Comparison of ENCODE assay signal across 29 cellular contexts in genomic region chr14:99043756-99044155, GRCh38.
"Had no signal": no experiment of that assay in that cellular context is flagged by ENCODE, and none has a peak within 500 bp of the region (broad histone marks: within the 10 kb centered on the region; RNA-seq: fewer than 3 reads in every experiment).

No MANE protein-coding gene starts in this region.

- H3K27me3 ChIP-seq: ascending aorta, breast epithelium, cardiac muscle cell, esophagus muscularis mucosa, foreskin keratinocyte, gastrocnemius medialis had no signal

- DNase-seq: activated CD4-positive, alpha-beta memory T cell treated with anti-CD3 and anti-CD28 coated beads for 36 hours; activated CD4-positive, alpha-beta T cell treated with anti-CD3 and anti-CD28 coated beads for 36 hours; activated CD4-positive, alpha-beta T cell treated with anti-CD3 and anti-CD28 coated beads, Interleukin-2, amount 10 ng/mL, durations not matched to agents 24 days and 14 days; activated CD4-positive, CD25-positive, alpha-beta regulatory T cell; activated CD4-positive, CD25-positive, alpha-beta regulatory T cell treated with anti-CD3 and anti-CD28 coated beads, Interleukin-2, amount 50 U/mL, for 72 hours; activated CD8-positive, alpha-beta memory T cell treated with anti-CD3 and anti-CD28 coated beads, Interleukin-2, amount 10 ng/mL, durations not matched to agents 7 days and 5 days; activated CD8-positive, alpha-beta memory T cell treated with anti-CD3 and anti-CD28 coated beads, Interleukin-2, amount 50 U/mL, for 4 hours; activated CD8-positive, alpha-beta T cell treated with anti-CD3 and anti-CD28 coated beads, Interleukin-2, amount 10 ng/mL, durations not matched to agents 7 days and 5 days; activated gamma-delta T cell; activated naive CD4-positive, alpha-beta T cell; activated naive CD4-positive, alpha-beta T cell treated with anti-CD3 and anti-CD28 coated beads, Interleukin-2, amount 10 ng/mL, durations not matched to agents 7 days and 5 days; activated T-cell treated with anti-CD3 and anti-CD28 coated beads, Interleukin-2, amount 50 U/mL, for 72 hours; dorsolateral prefrontal cortex; effector memory CD4-positive, alpha-beta T cell; erythroblast; foreskin keratinocyte; gastrocnemius medialis; glutamatergic neuron; T-helper 2 cell had no signal

- H3K4me3 ChIP-seq: ascending aorta, breast epithelium, cardiac muscle cell, dorsolateral prefrontal cortex, esophagus muscularis mucosa, gastrocnemius medialis had no signal

- H3K4me1 ChIP-seq: esophagus muscularis mucosa, foreskin keratinocyte, gastrocnemius medialis had no signal

- H3K9me3 Mint-ChIP-seq: activated CD4-positive, alpha-beta memory T cell treated with anti-CD3 and anti-CD28 coated beads for 36 hours; activated naive CD8-positive, alpha-beta T cell treated with anti-CD3 and anti-CD28 coated beads, Interleukin-2, amount 10 ng/mL, durations not matched to agents 7 days and 5 days; central memory CD8-positive, alpha-beta T cell; dendritic cell treated with granulocyte-macrophage colony-stimulating factor and Interleukin-4, amounts not matched to agents 40 ng/mL and 50 ng/mL, for 4 days had no signal

- ATAC-seq: activated CD4-positive, alpha-beta T cell treated with anti-CD3 and anti-CD28 coated beads for 36 hours; activated CD8-positive, alpha-beta memory T cell treated with anti-CD3 and anti-CD28 coated beads, Interleukin-2, amount 10 ng/mL, durations not matched to agents 7 days and 5 days; activated CD8-positive, alpha-beta T cell treated with anti-CD3 and anti-CD28 coated beads, Interleukin-2, amount 10 ng/mL, durations not matched to agents 7 days and 5 days; activated naive CD4-positive, alpha-beta T cell treated with anti-CD3 and anti-CD28 coated beads, Interleukin-2, amount 50 U/mL, for 72 hours; activated T-cell treated with anti-CD3 and anti-CD28 coated beads, Interleukin-2, amount 50 U/mL, for 72 hours; foreskin keratinocyte; gastrocnemius medialis had no signal

- H3K4me3 Mint-ChIP-seq: activated CD4-positive, alpha-beta memory T cell treated with anti-CD3 and anti-CD28 coated beads for 36 hours; activated CD4-positive, alpha-beta T cell treated with anti-CD3 and anti-CD28 coated beads for 36 hours; activated CD4-positive, alpha-beta T cell treated with anti-CD3 and anti-CD28 coated beads, Interleukin-2, amount 10 ng/mL, durations not matched to agents 24 days and 14 days; activated CD8-positive, alpha-beta memory T cell treated with anti-CD3 and anti-CD28 coated beads, Interleukin-2, amount 10 ng/mL, durations not matched to agents 7 days and 5 days; activated CD8-positive, alpha-beta T cell treated with anti-CD3 and anti-CD28 coated beads, Interleukin-2, amount 10 ng/mL, durations not matched to agents 7 days and 5 days; activated naive CD4-positive, alpha-beta T cell treated with anti-CD3 and anti-CD28 coated beads, Interleukin-2, amount 10 ng/mL, durations not matched to agents 7 days and 5 days; activated naive CD8-positive, alpha-beta T cell treated with anti-CD3 and anti-CD28 coated beads, Interleukin-2, amount 10 ng/mL, durations not matched to agents 7 days and 5 days; activated T-cell treated with anti-CD3 and anti-CD28 coated beads, Interleukin-2, amount 50 U/mL, for 24 hours; activated T-cell treated with anti-CD3 and anti-CD28 coated beads, Interleukin-2, amount 50 U/mL, for 72 hours; central memory CD8-positive, alpha-beta T cell; dendritic cell treated with granulocyte-macrophage colony-stimulating factor and Interleukin-4, amounts not matched to agents 40 ng/mL and 50 ng/mL, for 4 days had no signal

- H3K36me3 Mint-ChIP-seq: activated CD4-positive, alpha-beta memory T cell treated with anti-CD3 and anti-CD28 coated beads for 36 hours; activated naive CD4-positive, alpha-beta T cell treated with anti-CD3 and anti-CD28 coated beads, Interleukin-2, amount 10 ng/mL, durations not matched to agents 7 days and 5 days; activated naive CD4-positive, alpha-beta T cell treated with anti-CD3 and anti-CD28 coated beads, Interleukin-2, amount 50 U/mL, for 72 hours; activated naive CD8-positive, alpha-beta T cell treated with anti-CD3 and anti-CD28 coated beads, Interleukin-2, amount 10 ng/mL, durations not matched to agents 7 days and 5 days; brain had no signal

- H3K36me3 ChIP-seq: ascending aorta, breast epithelium, cardiac muscle cell, esophagus muscularis mucosa, gastrocnemius medialis had no signal

- H3K4me1 Mint-ChIP-seq: activated CD4-positive, alpha-beta T cell treated with anti-CD3 and anti-CD28 coated beads, Interleukin-2, amount 10 ng/mL, durations not matched to agents 24 days and 14 days; activated naive CD4-positive, alpha-beta T cell treated with anti-CD3 and anti-CD28 coated beads, Interleukin-2, amount 10 ng/mL, durations not matched to agents 7 days and 5 days had no signal

- H3K9me3 ChIP-seq: ascending aorta, breast epithelium, esophagus muscularis mucosa, gastrocnemius medialis had no signal

- H3K27me3 Mint-ChIP-seq: activated CD4-positive, alpha-beta memory T cell treated with anti-CD3 and anti-CD28 coated beads for 36 hours; activated CD4-positive, alpha-beta T cell treated with anti-CD3 and anti-CD28 coated beads for 36 hours; activated naive CD8-positive, alpha-beta T cell treated with anti-CD3 and anti-CD28 coated beads, Interleukin-2, amount 10 ng/mL, durations not matched to agents 7 days and 5 days; activated T-cell treated with anti-CD3 and anti-CD28 coated beads, Interleukin-2, amount 50 U/mL, for 24 hours; central memory CD8-positive, alpha-beta T cell; dendritic cell treated with granulocyte-macrophage colony-stimulating factor and Interleukin-4, amounts not matched to agents 40 ng/mL and 50 ng/mL, for 4 days had no signal

- H3K27ac ChIP-seq: breast epithelium, cardiac muscle cell, dorsolateral prefrontal cortex, esophagus muscularis mucosa, foreskin keratinocyte, gastrocnemius medialis had no signal

- H3K27ac Mint-ChIP-seq: activated CD4-positive, alpha-beta memory T cell treated with anti-CD3 and anti-CD28 coated beads for 36 hours; activated CD4-positive, alpha-beta T cell treated with anti-CD3 and anti-CD28 coated beads for 36 hours; activated CD4-positive, alpha-beta T cell treated with anti-CD3 and anti-CD28 coated beads, Interleukin-2, amount 10 ng/mL, durations not matched to agents 24 days and 14 days; activated CD8-positive, alpha-beta memory T cell treated with anti-CD3 and anti-CD28 coated beads, Interleukin-2, amount 10 ng/mL, durations not matched to agents 7 days and 5 days; activated CD8-positive, alpha-beta T cell treated with anti-CD3 and anti-CD28 coated beads, Interleukin-2, amount 10 ng/mL, durations not matched to agents 7 days and 5 days; activated naive CD4-positive, alpha-beta T cell treated with anti-CD3 and anti-CD28 coated beads, Interleukin-2, amount 10 ng/mL, durations not matched to agents 7 days and 5 days; activated naive CD4-positive, alpha-beta T cell treated with anti-CD3 and anti-CD28 coated beads, Interleukin-2, amount 50 U/mL, for 72 hours; activated naive CD8-positive, alpha-beta T cell treated with anti-CD3 and anti-CD28 coated beads, Interleukin-2, amount 10 ng/mL, durations not matched to agents 7 days and 5 days; activated T-cell treated with anti-CD3 and anti-CD28 coated beads, Interleukin-2, amount 50 U/mL, for 24 hours; activated T-cell treated with anti-CD3 and anti-CD28 coated beads, Interleukin-2, amount 50 U/mL, for 72 hours; brain; dendritic cell treated with granulocyte-macrophage colony-stimulating factor and Interleukin-4, amounts not matched to agents 40 ng/mL and 50 ng/mL, for 4 days had no signal
